Comparison of ENCODE assay signal across 32 cellular contexts in the genomic region with DNA sequence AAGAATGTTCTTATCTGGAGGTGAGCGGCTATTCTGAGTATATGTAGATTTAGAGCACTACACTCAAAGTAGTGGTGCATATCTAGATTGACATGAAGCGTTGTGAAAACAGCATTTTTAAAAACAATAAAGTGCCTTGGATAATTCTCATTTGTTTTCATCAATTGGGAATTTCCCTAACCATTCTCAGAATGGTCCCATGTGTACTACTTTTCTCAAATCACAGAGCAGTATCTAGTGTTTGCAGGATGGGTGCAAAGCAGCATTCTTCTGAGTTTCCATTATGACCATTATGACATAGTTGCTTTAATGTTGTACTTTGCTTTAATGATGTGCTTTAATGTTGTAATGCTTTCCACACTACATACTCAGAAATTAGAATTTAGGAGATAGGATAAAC.
"Had no signal": no experiment of that assay in that cellular context is flagged by ENCODE, and none has a peak within 500 bp of the region (broad histone marks: within the 10 kb centered on the region; RNA-seq: fewer than 3 reads in every experiment).

No MANE protein-coding gene starts in this region.

- H3K4me3 ChIP-seq: ascending aorta, breast epithelium, cardiac muscle cell, esophagus muscularis mucosa, gastrocnemius medialis had no signal

- H3K27ac ChIP-seq: ascending aorta, breast epithelium, cardiac muscle cell, esophagus muscularis mucosa, foreskin keratinocyte, gastrocnemius medialis had no signal

- FAIRE-seq: colon had no signal

- H3K4me1 ChIP-seq: ascending aorta, breast epithelium, foreskin keratinocyte had no signal

- H3K27me3 ChIP-seq: ascending aorta, breast epithelium, cardiac muscle cell, esophagus muscularis mucosa, foreskin keratinocyte, gastrocnemius medialis had no signal

- H3K4me3 Mint-ChIP-seq: activated CD4-positive, alpha-beta memory T cell treated with anti-CD3 and anti-CD28 coated beads, Interleukin-2, amount 10 ng/mL, durations not matched to agents 7 days and 5 days; activated CD4-positive, alpha-beta T cell treated with anti-CD3 and anti-CD28 coated beads for 36 hours; activated CD4-positive, alpha-beta T cell treated with anti-CD3 and anti-CD28 coated beads, Interleukin-2, amount 10 ng/mL, durations not matched to agents 7 days and 5 days; activated naive CD4-positive, alpha-beta T cell treated with anti-CD3 and anti-CD28 coated beads, Interleukin-2, amount 10 ng/mL, durations not matched to agents 7 days and 5 days; activated naive CD8-positive, alpha-beta T cell treated with anti-CD3 and anti-CD28 coated beads, Interleukin-2, amount 10 ng/mL, durations not matched to agents 7 days and 5 days; activated T-cell treated with anti-CD3 and anti-CD28 coated beads, Interleukin-2, amount 50 U/mL, for 24 hours; activated T-cell treated with anti-CD3 and anti-CD28 coated beads, Interleukin-2, amount 50 U/mL, for 72 hours; brain; central memory CD8-positive, alpha-beta T cell; effector memory CD8-positive, alpha-beta T cell had no signal

- H3K9me3 ChIP-seq: ascending aorta, breast epithelium, esophagus muscularis mucosa, gastrocnemius medialis had no signal

- ATAC-seq: activated CD4-positive, alpha-beta T cell treated with anti-CD3 and anti-CD28 coated beads for 36 hours; activated naive CD4-positive, alpha-beta T cell treated with anti-CD3 and anti-CD28 coated beads, Interleukin-2, amount 50 U/mL, for 72 hours; activated T-cell treated with anti-CD3 and anti-CD28 coated beads, Interleukin-2, amount 50 U/mL, for 72 hours; effector memory CD8-positive, alpha-beta T cell; foreskin keratinocyte; gastrocnemius medialis had no signal

- H3K27me3 Mint-ChIP-seq: activated CD4-positive, alpha-beta memory T cell treated with anti-CD3 and anti-CD28 coated beads, Interleukin-2, amount 10 ng/mL, durations not matched to agents 7 days and 5 days; activated CD4-positive, alpha-beta T cell treated with anti-CD3 and anti-CD28 coated beads for 36 hours; activated CD4-positive, alpha-beta T cell treated with anti-CD3 and anti-CD28 coated beads, Interleukin-2, amount 10 ng/mL, durations not matched to agents 7 days and 5 days; activated naive CD4-positive, alpha-beta T cell treated with anti-CD3 and anti-CD28 coated beads, Interleukin-2, amount 10 ng/mL, durations not matched to agents 7 days and 5 days; activated naive CD8-positive, alpha-beta T cell treated with anti-CD3 and anti-CD28 coated beads, Interleukin-2, amount 10 ng/mL, durations not matched to agents 7 days and 5 days; activated T-cell treated with anti-CD3 and anti-CD28 coated beads, Interleukin-2, amount 50 U/mL, for 24 hours; brain; central memory CD8-positive, alpha-beta T cell; effector memory CD8-positive, alpha-beta T cell had no signal

- H3K4me1 Mint-ChIP-seq: activated CD4-positive, alpha-beta memory T cell treated with anti-CD3 and anti-CD28 coated beads, Interleukin-2, amount 10 ng/mL, durations not matched to agents 7 days and 5 days; activated CD4-positive, alpha-beta T cell treated with anti-CD3 and anti-CD28 coated beads for 36 hours; activated CD4-positive, alpha-beta T cell treated with anti-CD3 and anti-CD28 coated beads, Interleukin-2, amount 10 ng/mL, durations not matched to agents 7 days and 5 days; activated naive CD4-positive, alpha-beta T cell treated with anti-CD3 and anti-CD28 coated beads, Interleukin-2, amount 10 ng/mL, durations not matched to agents 7 days and 5 days; activated naive CD8-positive, alpha-beta T cell treated with anti-CD3 and anti-CD28 coated beads, Interleukin-2, amount 10 ng/mL, durations not matched to agents 7 days and 5 days; brain; central memory CD8-positive, alpha-beta T cell had no signal

- DNase-seq: activated CD4-positive, alpha-beta memory T cell treated with anti-CD3 and anti-CD28 coated beads, Interleukin-2, amount 10 ng/mL, durations not matched to agents 7 days and 5 days; activated CD4-positive, alpha-beta T cell treated with anti-CD3 and anti-CD28 coated beads for 36 hours; activated CD4-positive, alpha-beta T cell treated with anti-CD3 and anti-CD28 coated beads, Interleukin-2, amount 10 ng/mL, durations not matched to agents 7 days and 5 days; activated CD4-positive, alpha-beta T cell treated with anti-CD3 and anti-CD28 coated beads, Interleukin-2, amount 50 U/mL, for 4 hours; activated CD4-positive, CD25-positive, alpha-beta regulatory T cell; activated CD4-positive, CD25-positive, alpha-beta regulatory T cell treated with anti-CD3 and anti-CD28 coated beads, Interleukin-2, amount 50 U/mL, for 72 hours; activated CD8-positive, alpha-beta memory T cell treated with anti-CD3 and anti-CD28 coated beads, Interleukin-2, amount 50 U/mL, for 48 hours; activated gamma-delta T cell; activated naive CD4-positive, alpha-beta T cell; activated naive CD4-positive, alpha-beta T cell treated with anti-CD3 and anti-CD28 coated beads, Interleukin-2, amount 10 ng/mL, durations not matched to agents 7 days and 5 days; activated naive CD8-positive, alpha-beta T cell treated with anti-CD3 and anti-CD28 coated beads, Interleukin-2, amount 10 ng/mL, durations not matched to agents 7 days and 5 days; activated T-cell treated with anti-CD3 and anti-CD28 coated beads for 4 hours; activated T-cell treated with anti-CD3 and anti-CD28 coated beads, Interleukin-2, amount 50 U/mL, for 24 hours; activated T-cell treated with anti-CD3 and anti-CD28 coated beads, Interleukin-2, amount 50 U/mL, for 72 hours; cortex of kidney; dermis blood vessel endothelial cell; effector CD4-positive, alpha-beta T cell; effector memory CD8-positive, alpha-beta T cell; erythroblast; foreskin keratinocyte; gastrocnemius medialis; glutamatergic neuron; T-helper 1 cell; T-helper 2 cell had no signal

- H3K9me3 Mint-ChIP-seq: activated CD4-positive, alpha-beta memory T cell treated with anti-CD3 and anti-CD28 coated beads, Interleukin-2, amount 10 ng/mL, durations not matched to agents 7 days and 5 days; activated CD4-positive, alpha-beta T cell treated with anti-CD3 and anti-CD28 coated beads, Interleukin-2, amount 10 ng/mL, durations not matched to agents 7 days and 5 days; activated naive CD4-positive, alpha-beta T cell treated with anti-CD3 and anti-CD28 coated beads, Interleukin-2, amount 10 ng/mL, durations not matched to agents 7 days and 5 days; activated naive CD4-positive, alpha-beta T cell treated with anti-CD3 and anti-CD28 coated beads, Interleukin-2, amount 50 U/mL, for 72 hours; activated naive CD8-positive, alpha-beta T cell treated with anti-CD3 and anti-CD28 coated beads, Interleukin-2, amount 10 ng/mL, durations not matched to agents 7 days and 5 days; activated T-cell treated with anti-CD3 and anti-CD28 coated beads, Interleukin-2, amount 50 U/mL, for 24 hours; activated T-cell treated with anti-CD3 and anti-CD28 coated beads, Interleukin-2, amount 50 U/mL, for 72 hours; brain; central memory CD8-positive, alpha-beta T cell; effector memory CD8-positive, alpha-beta T cell had no signal

- H3K27ac Mint-ChIP-seq: activated CD4-positive, alpha-beta memory T cell treated with anti-CD3 and anti-CD28 coated beads, Interleukin-2, amount 10 ng/mL, durations not matched to agents 7 days and 5 days; activated CD4-positive, alpha-beta T cell treated with anti-CD3 and anti-CD28 coated beads for 36 hours; activated CD4-positive, alpha-beta T cell treated with anti-CD3 and anti-CD28 coated beads, Interleukin-2, amount 10 ng/mL, durations not matched to agents 7 days and 5 days; activated naive CD4-positive, alpha-beta T cell treated with anti-CD3 and anti-CD28 coated beads, Interleukin-2, amount 10 ng/mL, durations not matched to agents 7 days and 5 days; activated naive CD8-positive, alpha-beta T cell treated with anti-CD3 and anti-CD28 coated beads, Interleukin-2, amount 10 ng/mL, durations not matched to agents 7 days and 5 days; activated T-cell treated with anti-CD3 and anti-CD28 coated beads, Interleukin-2, amount 50 U/mL, for 24 hours; activated T-cell treated with anti-CD3 and anti-CD28 coated beads, Interleukin-2, amount 50 U/mL, for 72 hours; brain; effector memory CD8-positive, alpha-beta T cell had no signal
